Comparison of ENCODE assay signal across 8 cellular contexts in genomic region chr1:58848818-58849411, GRCh38.
A peak's percentile ranks its signal among the peaks of the same experiment; 100 is the strongest.
DNase-seq lines count a peak whose midpoint lies in the region; ATAC-seq, FAIRE-seq and TF ChIP-seq lines count a peak whose summit lies in the region.

No MANE protein-coding gene starts in this region.

- in situ Hi-C loops in K562 (cut with MboI): no loop called here

- no peak for TF ChIP-seq RAD21 in K562 (CRISPR knock-in tag; conservative IDR thresholded peaks at IDR 0.05 in 1 of 2, IDR thresholded peaks at IDR 0.05 in 1 of 2)

- H3K27ac ChIP-seq in K562 (ENCODE audit: extremely low read depth, low read depth, low read length) (no peak overlapping the region), kidney (ENCODE audit: low read depth in 2 of 2, low read length in 2 of 2) (no peak overlapping the region), testis (no peak overlapping the region)

- H3K36me3 ChIP-seq in K562 (ENCODE audit: control insufficient read depth, insufficient read depth, low read length) (no peaks in the 10 kb centered on the region), kidney (ENCODE audit: control insufficient read depth in 1 of 2, insufficient read depth in 2 of 2, low read length in 2 of 2) (no peaks in the 10 kb centered on the region), testis (ENCODE audit: low read depth, missing control alignments) (no peaks in the 10 kb centered on the region)

- no peak overlapping the region for H3K27ac Mint-ChIP-seq in activated CD8-positive, alpha-beta T cell treated with anti-CD3 and anti-CD28 coated beads for 36 hours
- H3K27ac Mint-ChIP-seq in activated CD8-positive, alpha-beta T cell treated with anti-CD3 and anti-CD28 coated beads, Interleukin-2, amount 10 ng/mL, durations not matched to agents 7 days and 5 days: no peak overlapping the region
- no peak overlapping the region for H3K27ac Mint-ChIP-seq in activated CD4-positive, alpha-beta T cell treated with anti-CD3 and anti-CD28 coated beads, Interleukin-2, amount 10 ng/mL, durations not matched to agents 7 days and 5 days

- H3K4me3 Mint-ChIP-seq in activated CD8-positive, alpha-beta T cell treated with anti-CD3 and anti-CD28 coated beads for 36 hours: no peak overlapping the region
- no peak overlapping the region for H3K4me3 Mint-ChIP-seq in activated CD8-positive, alpha-beta T cell treated with anti-CD3 and anti-CD28 coated beads, Interleukin-2, amount 10 ng/mL, durations not matched to agents 7 days and 5 days
- no peak overlapping the region for H3K4me3 Mint-ChIP-seq in activated CD4-positive, alpha-beta T cell treated with anti-CD3 and anti-CD28 coated beads, Interleukin-2, amount 10 ng/mL, durations not matched to agents 7 days and 5 days

- ATAC-seq in activated CD8-positive, alpha-beta T cell treated with anti-CD3 and anti-CD28 coated beads for 36 hours: peak; percentile 72
- ATAC-seq in activated CD8-positive, alpha-beta T cell treated with anti-CD3 and anti-CD28 coated beads, Interleukin-2, amount 10 ng/mL, durations not matched to agents 7 days and 5 days: no peak
- ATAC-seq in K562 (peak; percentile 78), GM18520 (IDR thresholded peaks at IDR 0.05; ENCODE audit: unreplicated experiment) (no peak)

- no peak for TF ChIP-seq POLR2A in K562 (conservative IDR thresholded peaks at IDR 0.05)
- no peak for TF ChIP-seq POLR2A in testis (IDR thresholded peaks at IDR 0.05)

- no peaks in the 10 kb centered on the region for H3K9me3 Mint-ChIP-seq in activated CD8-positive, alpha-beta T cell treated with anti-CD3 and anti-CD28 coated beads for 36 hours
- no peaks in the 10 kb centered on the region for H3K9me3 Mint-ChIP-seq in activated CD8-positive, alpha-beta T cell treated with anti-CD3 and anti-CD28 coated beads, Interleukin-2, amount 10 ng/mL, durations not matched to agents 7 days and 5 days (ENCODE audit: insufficient read depth)
- H3K9me3 Mint-ChIP-seq in activated CD4-positive, alpha-beta T cell treated with anti-CD3 and anti-CD28 coated beads, Interleukin-2, amount 10 ng/mL, durations not matched to agents 7 days and 5 days: no peaks in the 10 kb centered on the region

- H3K27me3 ChIP-seq in K562 (ENCODE audit: control insufficient read depth in 2 of 2, insufficient read depth in 2 of 2, low read length in 2 of 2): no peaks in the 10 kb centered on the region
- no peaks in the 10 kb centered on the region for H3K27me3 ChIP-seq in testis

- POLR2A ChIA-PET in activated CD8-positive, alpha-beta T cell treated with anti-CD3 and anti-CD28 coated beads for 36 hours (lab: Charles Lee): interaction anchor here (1.5 kb wide), 1 partner anchor 10 kb away, joined by 4 read pairs; no protein-coding TSS in a partner anchor
- POLR2A ChIA-PET in activated CD8-positive, alpha-beta T cell treated with anti-CD3 and anti-CD28 coated beads, Interleukin-2, amount 10 ng/mL, durations not matched to agents 7 days and 5 days (lab: Charles Lee): no interaction called here
- POLR2A ChIA-PET in K562 (lab: Yijun Ruan, JAX): interaction anchor here (0.7 kb wide), 1 partner anchor 131 kb away, joined by 3 read pairs; no protein-coding TSS in a partner anchor
- POLR2A ChIA-PET in activated CD4-positive, alpha-beta T cell treated with anti-CD3 and anti-CD28 coated beads, Interleukin-2, amount 10 ng/mL, durations not matched to agents 7 days and 5 days (lab: Charles Lee): no interaction called here

- H3K36me3 Mint-ChIP-seq in activated CD8-positive, alpha-beta T cell treated with anti-CD3 and anti-CD28 coated beads for 36 hours (ENCODE audit: low read depth): no peaks in the 10 kb centered on the region
- H3K36me3 Mint-ChIP-seq in activated CD8-positive, alpha-beta T cell treated with anti-CD3 and anti-CD28 coated beads, Interleukin-2, amount 10 ng/mL, durations not matched to agents 7 days and 5 days (ENCODE audit: low read depth): no peaks in the 10 kb centered on the region
- H3K36me3 Mint-ChIP-seq in activated CD4-positive, alpha-beta T cell treated with anti-CD3 and anti-CD28 coated beads, Interleukin-2, amount 10 ng/mL, durations not matched to agents 7 days and 5 days (ENCODE audit: low read depth): no peaks in the 10 kb centered on the region

- FAIRE-seq in K562 (lab: Jason Lieb, UNC) (no peak), kidney (lab: Jason Lieb, UNC) (no peak)

- DNase-seq in activated CD8-positive, alpha-beta T cell treated with anti-CD3 and anti-CD28 coated beads for 36 hours: peak; percentile 44
- no peak for DNase-seq in activated CD8-positive, alpha-beta T cell treated with anti-CD3 and anti-CD28 coated beads, Interleukin-2, amount 10 ng/mL, durations not matched to agents 7 days and 5 days
- DNase-seq in K562 (ENCODE audit: extremely low read depth in 1 of 4, low spot score in 3 of 4): peak; percentile 19 to 63 (median 24)
- DNase-seq in kidney: peak; percentile 89
- peak; percentile 41 for DNase-seq in testis
- DNase-seq in NK-92 treated with Interleukin-12 subunit alpha and Interleukin-12 subunit beta, amount 100 ng/mL, for 24 hours (lab: John Stamatoyannopoulos, UW): no peak
- no peak for DNase-seq in activated CD4-positive, alpha-beta T cell treated with anti-CD3 and anti-CD28 coated beads, Interleukin-2, amount 10 ng/mL, durations not matched to agents 7 days and 5 days

- no peak for TF ChIP-seq CTCF in activated CD8-positive, alpha-beta T cell treated with anti-CD3 and anti-CD28 coated beads for 36 hours (IDR thresholded peaks at IDR 0.05)
- TF ChIP-seq CTCF in K562 (IDR thresholded peaks at IDR 0.05 in 2 of 3, conservative IDR thresholded peaks at IDR 0.05 in 1 of 3; ENCODE audit: insufficient read depth in 2 of 3, low read depth in 1 of 3, low read length in 3 of 3) (no peak), kidney (IDR thresholded peaks at IDR 0.05; ENCODE audit: borderline replicate concordance, extremely low read depth, insufficient read depth) (no peak), testis (IDR thresholded peaks at IDR 0.05) (no peak)

- H2AFZ ChIP-seq in K562 (ENCODE audit: low read depth, low read length): peak overlapping the region; percentile 30; the same call in 1 of the 2 replicates

- H3K4me3 ChIP-seq in K562 (no peak overlapping the region), kidney (ENCODE audit: low read length in 2 of 2) (no peak overlapping the region), testis (no peak overlapping the region)

- CTCF ChIA-PET in activated CD8-positive, alpha-beta T cell treated with anti-CD3 and anti-CD28 coated beads for 36 hours (lab: Charles Lee): interaction anchor here (0.9 to 1.3 kb wide), 2 partner anchors 8 to 850 kb away, joined by 3 read pairs; no protein-coding TSS in a partner anchor
- CTCF ChIA-PET in activated CD8-positive, alpha-beta T cell treated with anti-CD3 and anti-CD28 coated beads, Interleukin-2, amount 10 ng/mL, durations not matched to agents 7 days and 5 days (lab: Charles Lee): interaction anchor here (1.1 to 1.7 kb wide), 5 partner anchors 9 to 850 kb away, joined by 3 to 5 read pairs (median 4); partner anchors contain the start of gene JUN
- CTCF ChIA-PET in K562 (lab: Yijun Ruan, JAX; ENCODE audit: low intra/inter-chr PET ratio): no interaction called here
- CTCF ChIA-PET in activated CD4-positive, alpha-beta T cell treated with anti-CD3 and anti-CD28 coated beads, Interleukin-2, amount 10 ng/mL, durations not matched to agents 7 days and 5 days (lab: Charles Lee): interaction anchor here (1.2 to 1.3 kb wide), 2 partner anchors 9 to 10 kb away, joined by 3 to 4 read pairs; no protein-coding TSS in a partner anchor

- TF ChIP-seq EP300 in K562 (IDR thresholded peaks at IDR 0.05; ENCODE audit: low read length): no peak

- no TSS peak for BruUV-seq in K562 (replicated peaks; lab: Mats Ljungman, UMichigan)

- H3K9ac ChIP-seq in K562 (ENCODE audit: insufficient read depth in 1 of 2, low read depth in 2 of 2, low read length in 2 of 2): 0 out of 4 replicates have a peak overlapping the region, but pooled peaks of 1 of the 2 experiments have one; percentile 6
- H3K9ac ChIP-seq in kidney (ENCODE audit: low read length in 2 of 2): no peak overlapping the region

- H3K4me1 Mint-ChIP-seq in activated CD8-positive, alpha-beta T cell treated with anti-CD3 and anti-CD28 coated beads for 36 hours (ENCODE audit: low read depth): no peaks in the 10 kb centered on the region
- H3K4me1 Mint-ChIP-seq in activated CD8-positive, alpha-beta T cell treated with anti-CD3 and anti-CD28 coated beads, Interleukin-2, amount 10 ng/mL, durations not matched to agents 7 days and 5 days (ENCODE audit: low read depth): peaks cover 5% of the 10 kb centered on the region
- peaks cover 8% of the 10 kb centered on the region for H3K4me1 Mint-ChIP-seq in activated CD4-positive, alpha-beta T cell treated with anti-CD3 and anti-CD28 coated beads, Interleukin-2, amount 10 ng/mL, durations not matched to agents 7 days and 5 days

- H3K9me3 ChIP-seq in K562 (replicated peaks; ENCODE audit: control insufficient read depth, insufficient read depth, low read depth, low read length) (no peaks in the 10 kb centered on the region), kidney (ENCODE audit: control insufficient read depth in 1 of 2, low read length in 2 of 2) (no peaks in the 10 kb centered on the region), testis (no peaks in the 10 kb centered on the region)

- peaks cover 3% of the 10 kb centered on the region in 2 experiments; a peak in 3 of 5 replicates for H3K4me1 ChIP-seq in K562 (replicated peaks in 1 of 2; ENCODE audit: control insufficient read depth in 2 of 2, insufficient read depth in 2 of 2, low read length in 2 of 2)
- no peaks in the 10 kb centered on the region for H3K4me1 ChIP-seq in kidney (ENCODE audit: control insufficient read depth in 1 of 2, insufficient read depth in 1 of 2, low read depth in 1 of 2, low read length in 2 of 2)
- no peaks in the 10 kb centered on the region for H3K4me1 ChIP-seq in testis

- no peaks in the 10 kb centered on the region for H3K27me3 Mint-ChIP-seq in activated CD8-positive, alpha-beta T cell treated with anti-CD3 and anti-CD28 coated beads for 36 hours
- H3K27me3 Mint-ChIP-seq in activated CD8-positive, alpha-beta T cell treated with anti-CD3 and anti-CD28 coated beads, Interleukin-2, amount 10 ng/mL, durations not matched to agents 7 days and 5 days (ENCODE audit: low read depth): peaks cover 3% of the 10 kb centered on the region
- H3K27me3 Mint-ChIP-seq in activated CD4-positive, alpha-beta T cell treated with anti-CD3 and anti-CD28 coated beads, Interleukin-2, amount 10 ng/mL, durations not matched to agents 7 days and 5 days: no peaks in the 10 kb centered on the region

- no peaks in the 10 kb centered on the region for H3K9me1 ChIP-seq in K562 (ENCODE audit: control insufficient read depth, insufficient read depth, low read length)

- WGBS in K562 (ENCODE audit: insufficient coverage, low coverage, missing lambda C conversion rate): 22% methylated on average over 8 of the region's 9 CpGs
- 31 to 45% methylated on average over 9 of the region's 9 CpGs for WGBS in testis, 2 donors

- intact Hi-C loops in activated CD8-positive, alpha-beta T cell treated with anti-CD3 and anti-CD28 coated beads for 36 hours (cut with micrococcal nuclease): no loop called here
- intact Hi-C loops in K562 (cut with micrococcal nuclease) (no loop called here), kidney (cut with DNase I) (no loop called here), testis (cut with DNase I; ENCODE audit: low total_unique reads) (no loop called here)

- H3K79me2 ChIP-seq in K562 (ENCODE audit: control insufficient read depth, insufficient read depth, low read length): no peaks in the 10 kb centered on the region

- no peak overlapping the region for H3K4me2 ChIP-seq in K562 (ENCODE audit: insufficient read depth, low read length)

- no peaks in the 10 kb centered on the region for H4K20me1 ChIP-seq in K562 (replicated peaks; ENCODE audit: control insufficient read depth, insufficient read depth, low read length)

Comparison
In these comparisons a context has a peak if more than half of its experiments do, and no peak if none do; other contexts are left out.
1. ATAC-seq: peak in activated CD8-positive, alpha-beta T cell treated with anti-CD3 and anti-CD28 coated beads for 36 hours (single experiment) and K562 (single experiment); none in activated CD8-positive, alpha-beta T cell treated with anti-CD3 and anti-CD28 coated beads, Interleukin-2, amount 10 ng/mL, durations not matched to agents 7 days and 5 days (single experiment) and GM18520 (single experiment).
2. DNase-seq: peak in activated CD8-positive, alpha-beta T cell treated with anti-CD3 and anti-CD28 coated beads for 36 hours (single experiment), K562 (4 of 4), kidney (single experiment) and testis (single experiment); none in activated CD8-positive, alpha-beta T cell treated with anti-CD3 and anti-CD28 coated beads, Interleukin-2, amount 10 ng/mL, durations not matched to agents 7 days and 5 days (single experiment), NK-92 treated with Interleukin-12 subunit alpha and Interleukin-12 subunit beta, amount 100 ng/mL, for 24 hours (single experiment) and activated CD4-positive, alpha-beta T cell treated with anti-CD3 and anti-CD28 coated beads, Interleukin-2, amount 10 ng/mL, durations not matched to agents 7 days and 5 days (single experiment).
3. POLR2A ChIA-PET loops: an anchor here in activated CD8-positive, alpha-beta T cell treated with anti-CD3 and anti-CD28 coated beads for 36 hours (1.5 kb wide) and K562 (0.7 kb wide); none called in activated CD8-positive, alpha-beta T cell treated with anti-CD3 and anti-CD28 coated beads, Interleukin-2, amount 10 ng/mL, durations not matched to agents 7 days and 5 days and activated CD4-positive, alpha-beta T cell treated with anti-CD3 and anti-CD28 coated beads, Interleukin-2, amount 10 ng/mL, durations not matched to agents 7 days and 5 days.